8 cellular contexts compared by ENCODE assay signal in the genomic region with DNA sequence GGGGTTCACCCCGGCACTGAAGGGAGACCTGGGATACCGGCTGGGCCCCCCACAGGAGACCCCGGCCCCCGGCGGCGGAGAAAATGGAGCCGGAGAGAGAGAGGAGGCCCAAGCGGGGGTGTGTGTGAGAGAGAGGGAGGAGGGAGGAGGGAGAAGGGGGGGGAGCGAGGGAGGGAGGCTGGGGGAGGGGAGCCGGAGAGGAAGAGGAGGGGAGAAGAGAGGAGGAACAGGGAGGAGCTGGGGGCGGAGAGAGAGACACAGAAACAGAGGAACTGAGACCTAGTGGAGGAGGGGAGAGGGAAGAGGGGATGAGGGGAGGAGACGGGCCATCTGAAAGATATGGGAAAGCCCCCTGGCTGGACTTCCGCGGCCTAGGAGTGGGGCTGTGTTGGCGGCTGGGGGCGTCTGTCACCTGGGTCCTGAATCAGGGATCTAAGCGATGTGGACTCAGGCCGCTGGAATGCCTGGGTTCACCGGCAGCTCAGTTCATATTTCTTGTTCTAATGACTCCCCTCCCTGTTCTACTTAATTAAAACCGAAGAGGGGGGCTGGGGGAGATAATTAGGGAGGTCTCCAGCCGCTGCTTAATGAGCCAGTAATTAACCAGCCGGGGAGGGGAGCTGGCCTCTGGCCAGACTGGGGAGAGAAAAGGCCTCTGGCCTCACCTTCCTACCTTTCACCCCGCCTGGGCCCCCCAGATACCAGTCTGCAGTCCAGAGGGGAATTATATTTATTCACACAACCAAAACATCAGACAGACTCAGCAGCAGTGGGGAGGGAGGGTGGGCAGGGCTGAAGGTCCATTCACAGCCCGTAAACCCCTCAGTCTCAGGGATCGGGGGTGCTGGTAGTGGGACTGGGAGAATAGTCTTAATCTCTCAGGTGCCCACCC.
DNase-seq lines count a peak whose midpoint lies in the region; ATAC-seq and TF ChIP-seq lines count a peak whose summit lies in the region.

A gene with protein sequence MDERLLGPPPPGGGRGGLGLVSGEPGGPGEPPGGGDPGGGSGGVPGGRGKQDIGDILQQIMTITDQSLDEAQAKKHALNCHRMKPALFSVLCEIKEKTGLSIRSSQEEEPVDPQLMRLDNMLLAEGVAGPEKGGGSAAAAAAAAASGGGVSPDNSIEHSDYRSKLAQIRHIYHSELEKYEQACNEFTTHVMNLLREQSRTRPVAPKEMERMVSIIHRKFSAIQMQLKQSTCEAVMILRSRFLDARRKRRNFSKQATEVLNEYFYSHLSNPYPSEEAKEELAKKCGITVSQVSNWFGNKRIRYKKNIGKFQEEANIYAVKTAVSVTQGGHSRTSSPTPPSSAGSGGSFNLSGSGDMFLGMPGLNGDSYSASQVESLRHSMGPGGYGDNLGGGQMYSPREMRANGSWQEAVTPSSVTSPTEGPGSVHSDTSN (minus strand): TSS at position 149 of the 892 bp plus-strand sequence. CDS start 287 bp downstream, outside the sequence.

- ATAC-seq in HG03280 (IDR thresholded peaks at IDR 0.05; ENCODE audit: unreplicated experiment) = peak; percentile 68

- H3K4me3 ChIP-seq in choroid plexus epithelial cell (ENCODE audit: low read depth, low read length) = peak within 1 kb of the TSS; percentile 68

- DNase-seq in NCI-H2081 (lab: John Stamatoyannopoulos, UW) (peak; percentile 66 to 71), NCI-H2081 treated with DMSO at 0.1 percent for 48 hours (lab: John Stamatoyannopoulos, UW) (no peak), NCI-H524 (lab: John Stamatoyannopoulos, UW) (peak; percentile 80 to 83), choroid plexus epithelial cell (ENCODE audit: low read depth) (peak; percentile 93), kidney tubule cell (ENCODE audit: low spot score) (peak; percentile 90)
- DNase-seq in activated CD4-positive, alpha-beta T cell treated with anti-CD3 and anti-CD28 coated beads for 4 hours = peak; percentile 87 to 91
- peak; percentile 70 to 77 for DNase-seq in stimulated activated CD4-positive, alpha-beta T cell treated with anti-CD3 and anti-CD28 coated beads, Interleukin-1b, Interleukin-23, amount 100 ng/mL, for 1 hour (ENCODE audit: low read depth in 2 of 2)

- TF ChIP-seq CTCF in choroid plexus epithelial cell (conservative IDR thresholded peaks at IDR 0.05; ENCODE audit: low read depth, low read length) = no peak
